In the genomic region with DNA sequence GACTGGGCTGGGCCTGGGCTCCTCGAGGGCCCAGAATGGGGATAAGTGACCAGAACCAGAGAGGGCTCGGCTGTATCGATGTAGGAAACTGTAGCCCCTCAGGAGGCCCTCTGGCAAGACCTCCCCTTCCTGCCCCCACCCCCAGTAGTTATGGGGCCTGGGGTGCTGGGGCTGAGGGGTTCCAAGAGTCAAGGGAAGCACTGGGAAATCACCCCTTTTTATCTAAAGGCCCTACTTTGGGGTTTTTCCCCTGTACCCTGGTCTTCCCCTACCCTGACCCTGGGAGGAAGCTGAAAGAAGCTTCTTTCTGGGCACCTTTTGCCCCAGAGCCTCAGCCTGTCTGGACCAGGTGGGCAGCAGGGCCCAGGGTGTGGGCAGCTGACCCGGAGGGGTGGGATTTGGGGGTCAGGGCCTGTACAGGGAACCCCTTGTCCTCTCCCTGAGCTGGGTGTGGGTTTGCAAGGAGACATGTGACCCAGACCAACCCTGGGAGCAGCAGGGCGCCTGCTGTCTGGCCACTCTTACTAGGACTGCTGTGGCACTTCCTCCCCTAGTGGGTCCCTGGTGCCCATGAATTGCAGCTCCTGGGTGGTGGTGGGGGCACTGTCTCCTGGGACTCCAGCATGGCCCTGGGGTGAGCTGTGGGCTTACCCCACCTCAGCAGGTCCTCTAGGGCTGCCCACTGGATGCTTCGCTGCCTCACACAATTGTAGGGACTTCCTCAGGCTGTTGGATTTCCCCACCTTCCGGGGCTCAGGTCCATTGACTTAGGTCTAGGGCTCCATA, we compare ENCODE assay signal across 8 cellular contexts. TPM values are rescaled to one million over a fixed set of nuclear protein-coding genes. Genes with fewer than 3 reads are reported as not detected.
A peak's percentile ranks its signal among the peaks of the same experiment; 100 is the strongest.
DNase-seq lines count a peak whose midpoint lies in the region; ATAC-seq, FAIRE-seq and TF ChIP-seq lines count a peak whose summit lies in the region.

No MANE protein-coding gene starts in this region.

- H3K18ac ChIP-seq in mesendoderm (ENCODE audit: low read length): no peak overlapping the region

- CTCF ChIA-PET in K562 (lab: Yijun Ruan, JAX; ENCODE audit: low intra/inter-chr PET ratio): no interaction called here

- H3K36me3 ChIP-seq in K562 (ENCODE audit: control insufficient read depth, insufficient read depth, low read length): no peaks in the 10 kb centered on the region
- no peaks in the 10 kb centered on the region for H3K36me3 ChIP-seq in mesendoderm (ENCODE audit: control insufficient read depth, insufficient read depth, low read length)

- peak overlapping the region in 2 of 3 experiments; percentile 41 to 72 for H3K4me3 Mint-ChIP-seq in nephron

- peaks cover 12% of the 10 kb centered on the region for H3K4me1 Mint-ChIP-seq in nephron

- no TSS peak for BruUV-seq in K562 (replicated peaks; lab: Mats Ljungman, UMichigan)

- no peak for DNase-seq in K562 (ENCODE audit: extremely low read depth in 1 of 4, low spot score in 3 of 4)
- no peak for DNase-seq in mesendoderm
- no peak for DNase-seq in T1000 (lab: John Stamatoyannopoulos, UW)
- no peak for DNase-seq in effector CD4-positive, alpha-beta T cell

- peaks cover 0 to 31% of the 10 kb centered on the region in 2 experiments; a peak in 2 of 5 replicates for H3K4me1 ChIP-seq in K562 (replicated peaks in 1 of 2; ENCODE audit: control insufficient read depth in 2 of 2, insufficient read depth in 2 of 2, low read length in 2 of 2)
- H3K4me1 ChIP-seq in mesendoderm (ENCODE audit: control insufficient read depth, low read depth, low read length): no peaks in the 10 kb centered on the region

- H2AK5ac ChIP-seq in mesendoderm (ENCODE audit: low read length): no peak overlapping the region

- H4K8ac ChIP-seq in mesendoderm (ENCODE audit: low read depth, low read length): no peak overlapping the region

- H3K27me3 Mint-ChIP-seq in nephron (ENCODE audit: low read depth): peaks cover 69% of the 10 kb centered on the region

- TF ChIP-seq RAD21 in K562 (CRISPR knock-in tag; conservative IDR thresholded peaks at IDR 0.05 in 1 of 2, IDR thresholded peaks at IDR 0.05 in 1 of 2): no peak

- H4K5ac ChIP-seq in mesendoderm (ENCODE audit: low read length): no peak overlapping the region

- H3K9ac ChIP-seq in K562 (ENCODE audit: insufficient read depth in 1 of 2, low read depth in 2 of 2, low read length in 2 of 2) (no peak overlapping the region), mesendoderm (ENCODE audit: low read length) (no peak overlapping the region)

- no peaks in the 10 kb centered on the region for H3K79me1 ChIP-seq in mesendoderm (ENCODE audit: low read length)

- POLR2A ChIA-PET in K562 (lab: Yijun Ruan, JAX): interaction anchor here (0.6 to 1.8 kb wide), 5 partner anchors 8 to 115 kb away, joined by 3 to 8 read pairs (median 4); a partner anchor contains a TSS

- H3K23ac ChIP-seq in mesendoderm (ENCODE audit: low read length): no peak overlapping the region

- H3K27ac Mint-ChIP-seq in nephron: no peak overlapping the region

- peaks cover 10% of the 10 kb centered on the region for H4K20me1 ChIP-seq in K562 (replicated peaks; ENCODE audit: control insufficient read depth, insufficient read depth, low read length)

- no peaks in the 10 kb centered on the region for H3K9me3 Mint-ChIP-seq in nephron

- H3K9me1 ChIP-seq in K562 (ENCODE audit: control insufficient read depth, insufficient read depth, low read length): no peaks in the 10 kb centered on the region

- 27% methylated on average over 6 of the region's 7 CpGs for WGBS in K562 (ENCODE audit: insufficient coverage, low coverage, missing lambda C conversion rate)
- WGBS in mesendoderm (ENCODE audit: extremely low coverage, insufficient coverage, low lambda C conversion rate): no CpG with 5 or more reads among the region's 7 CpGs

- no peak overlapping the region for H3K56ac ChIP-seq in mesendoderm (ENCODE audit: low read length)

- TF ChIP-seq EP300 in K562 (IDR thresholded peaks at IDR 0.05; ENCODE audit: low read length): no peak

- H3K9me3 ChIP-seq in K562 (replicated peaks; ENCODE audit: control insufficient read depth, insufficient read depth, low read depth, low read length): no peaks in the 10 kb centered on the region

- no peak overlapping the region for H2BK5ac ChIP-seq in mesendoderm (ENCODE audit: low read length)

- H3K4me3 ChIP-seq in GM08714 (ENCODE audit: low read length) (peak overlapping the region; percentile 56; the same call in 1 of the 2 replicates), K562 (no peak overlapping the region), mesendoderm (ENCODE audit: low read length) (no peak overlapping the region)

- ATAC-seq in HG03060 (IDR thresholded peaks at IDR 0.05; ENCODE audit: low read depth, unreplicated experiment) (peak; percentile 18), K562 (peak; percentile 10), HG02623 (IDR thresholded peaks at IDR 0.05; ENCODE audit: unreplicated experiment) (no peak)

- H3K79me2 ChIP-seq in K562 (ENCODE audit: control insufficient read depth, insufficient read depth, low read length): no peaks in the 10 kb centered on the region
- H3K79me2 ChIP-seq in mesendoderm (ENCODE audit: control insufficient read depth, insufficient read depth, low read length): no peaks in the 10 kb centered on the region

- no peak for FAIRE-seq in K562 (lab: Jason Lieb, UNC)

- no peak overlapping the region for H2BK120ac ChIP-seq in mesendoderm (ENCODE audit: low read depth, low read length)

- in situ Hi-C loops in K562 (cut with MboI): no loop called here

- no peak overlapping the region for H2AFZ ChIP-seq in K562 (ENCODE audit: low read depth, low read length)

- intact Hi-C loops in K562 (cut with micrococcal nuclease): no loop called here

- TF ChIP-seq POLR2A in K562 (conservative IDR thresholded peaks at IDR 0.05): no peak

- H3K4me2 ChIP-seq in K562 (ENCODE audit: insufficient read depth, low read length) (no peak overlapping the region), mesendoderm (ENCODE audit: low read length) (no peak overlapping the region)

- H3K4ac ChIP-seq in mesendoderm (ENCODE audit: low read depth, low read length): no peak overlapping the region

- no peak overlapping the region for H2BK15ac ChIP-seq in mesendoderm (replicated peaks; ENCODE audit: low read depth)

- H3K27me3 ChIP-seq in K562 (ENCODE audit: control insufficient read depth in 2 of 2, insufficient read depth in 2 of 2, low read length in 2 of 2): peaks cover 62 to 75% of the 10 kb centered on the region in 2 experiments
- H3K27me3 ChIP-seq in mesendoderm (ENCODE audit: insufficient read depth, low read length, poor library complexity): peaks cover 19% of the 10 kb centered on the region

- H3K27ac ChIP-seq in K562 (ENCODE audit: extremely low read depth, low read depth, low read length): no peak overlapping the region
- no peak overlapping the region for H3K27ac ChIP-seq in mesendoderm (ENCODE audit: low read depth, low read length)

- H3K36me3 Mint-ChIP-seq in nephron (ENCODE audit: low read depth): no peaks in the 10 kb centered on the region

- TF ChIP-seq CTCF in K562 (IDR thresholded peaks at IDR 0.05 in 2 of 3, conservative IDR thresholded peaks at IDR 0.05 in 1 of 3; ENCODE audit: insufficient read depth in 2 of 3, low read depth in 1 of 3, low read length in 3 of 3): no peak
- TF ChIP-seq CTCF in nephron (IDR thresholded peaks at IDR 0.05; ENCODE audit: unreplicated experiment in 3 of 3): no peak

TF ChIP-seq in K562, 482 proteins besides CTCF, POLR2A, EP300 and RAD21 (continues in another document):
- TF ChIP-seq KLF13 (tag; IDR thresholded peaks at IDR 0.05; ENCODE audit: borderline replicate concordance, low read depth): no peak
- TF ChIP-seq TRIM28 (IDR thresholded peaks at IDR 0.05): no peak

RNA-seq across cellular contexts. Expression of a gene that starts 1.5 kb away (rescaled TPM):
- not detected in 2 replicates for total RNA-seq in K562 (2011; cell fraction: chromatin; rRNA removed; ENCODE audit: low replicate concordance)
- total RNA-seq in K562 (2011; cell fraction: nucleolus; rRNA removed): not detected in 2 replicates
- total RNA-seq in K562 (2011; cell fraction: nucleoplasm; rRNA removed): not detected in 2 replicates
- total RNA-seq in K562 (2014; rRNA removed) (not detected in 2 replicates), K562 (2014; rRNA removed; fragmentation: Illumina TruSeq; extraction: Trizol) (not detected in 2 replicates), K562 (2015; rRNA removed; fragmentation: Illumina TruSeq; extraction: Trizol) (not detected in 2 replicates), K562 (2021) (0.04 and 0.20 TPM in 2 replicates)
- polyA plus RNA-seq in K562 (2011; rRNA removed) (not detected in 2 replicates), K562 (2014; fragmentation: Illumina TruSeq; extraction: Trizol) (not detected in 2 replicates), K562 (2014; fragmentation: Nextera tagmentation; extraction: Ambion mirVana) (not detected), K562 (2014; rRNA removed) (not detected in 2 replicates)
- polyA plus RNA-seq in K562 (2011; cell fraction: cytosol; rRNA removed): not detected in 2 replicates
- polyA plus RNA-seq in K562 (2011; cell fraction: nucleus; rRNA removed): 0.08 and 0.09 TPM in 2 replicates
- 0.10 TPM in 1 of 2 replicates, not detected in the other for polyA plus RNA-seq in K562 (2012)
- polyA minus RNA-seq in K562 (2011; rRNA and poly(A)+ RNA removed): not detected in 2 replicates
- not detected in 2 replicates for polyA minus RNA-seq in K562 (2011; cell fraction: cytosol; rRNA and poly(A)+ RNA removed)
- polyA minus RNA-seq in K562 (2011; cell fraction: nucleus; rRNA and poly(A)+ RNA removed): not detected in 2 replicates
- 0.07 TPM for polyA plus RNA-seq in mesendoderm (2013, experiment 1 of 2)
- polyA plus RNA-seq in mesendoderm (2013, experiment 2 of 2): 0.06 TPM

RNA-seq across cellular contexts. Expression of a gene that starts 28.8 kb away (rescaled TPM):
- total RNA-seq in K562 (2011; cell fraction: chromatin; rRNA removed; ENCODE audit: low replicate concordance): 0.19 and 2.1 TPM in 2 replicates
- 0.79 and 1.3 TPM in 2 replicates for total RNA-seq in K562 (2011; cell fraction: nucleolus; rRNA removed)
- total RNA-seq in K562 (2011; cell fraction: nucleoplasm; rRNA removed): 0.73 and 0.84 TPM in 2 replicates
- total RNA-seq in K562 (2014; rRNA removed) (0.09 TPM in 1 of 2 replicates, not detected in the other), K562 (2014; rRNA removed; fragmentation: Illumina TruSeq; extraction: Trizol) (not detected in 2 replicates), K562 (2015; rRNA removed; fragmentation: Illumina TruSeq; extraction: Trizol) (0.15 TPM in 1 of 2 replicates, not detected in the other), K562 (2021) (0.16 TPM in 1 of 2 replicates, not detected in the other)
- polyA plus RNA-seq in K562 (2011; rRNA removed) (0.07 and 0.09 TPM in 2 replicates), K562 (2014; fragmentation: Illumina TruSeq; extraction: Trizol) (not detected in 2 replicates), K562 (2014; fragmentation: Nextera tagmentation; extraction: Ambion mirVana) (under 1 TPM; 0.06 to 0.17 TPM), K562 (2014; rRNA removed) (0.09 and 0.15 TPM in 2 replicates)
- 0.15 TPM in 1 of 2 replicates, not detected in the other for polyA plus RNA-seq in K562 (2011; cell fraction: cytosol; rRNA removed)
- 0.86 and 1.5 TPM in 2 replicates for polyA plus RNA-seq in K562 (2011; cell fraction: nucleus; rRNA removed)
- polyA plus RNA-seq in K562 (2012): 0.34 and 3.9 TPM in 2 replicates
- polyA minus RNA-seq in K562 (2011; rRNA and poly(A)+ RNA removed): 0.11 TPM in 1 of 2 replicates, not detected in the other
- polyA minus RNA-seq in K562 (2011; cell fraction: cytosol; rRNA and poly(A)+ RNA removed): not detected in 2 replicates
- 0.54 and 0.67 TPM in 2 replicates for polyA minus RNA-seq in K562 (2011; cell fraction: nucleus; rRNA and poly(A)+ RNA removed)
- polyA plus RNA-seq in mesendoderm (2013, experiment 1 of 2): 0.74 TPM
- polyA plus RNA-seq in mesendoderm (2013, experiment 2 of 2): 0.84 TPM
